ENCODE assay signal across 16 cellular contexts in the genomic region with DNA sequence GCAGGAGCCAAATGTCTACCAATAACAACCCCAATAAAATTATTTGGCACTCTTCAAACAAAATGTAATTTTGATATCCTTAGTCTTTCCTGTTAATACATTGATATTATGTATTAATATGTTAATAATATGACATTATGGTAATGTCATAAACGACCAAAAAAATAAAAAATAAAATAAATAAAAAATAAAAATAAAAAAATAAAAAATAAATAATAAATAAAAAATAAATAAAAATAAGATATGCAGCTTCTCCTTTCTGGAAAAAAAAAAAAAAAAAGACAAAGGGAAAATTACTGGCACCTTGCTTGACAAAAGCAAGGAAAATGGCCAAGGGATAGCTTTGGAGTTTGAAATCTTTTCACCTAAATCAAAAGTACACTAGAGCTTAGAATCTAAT.
DNase-seq lines count a peak whose midpoint lies in the region; ATAC-seq, FAIRE-seq and TF ChIP-seq lines count a peak whose summit lies in the region.
"Had no signal": no experiment of that assay in that cellular context is flagged by ENCODE, and none has a peak within 500 bp of the region (broad histone marks: within the 10 kb centered on the region; RNA-seq: fewer than 3 reads in every experiment).

No MANE protein-coding gene starts in this region.

- H3K14ac ChIP-seq in trophoblast cell (ENCODE audit: low read length): no peak overlapping the region

- H2AK5ac ChIP-seq in trophoblast cell (ENCODE audit: low read length): no peak overlapping the region

- DNase-seq in WTC11 (ENCODE audit: low spot score) (no peak), kidney (no peak), small intestine (no peak), trophoblast cell (no peak), NCI-H1092 (lab: John Stamatoyannopoulos, UW) (no peak), HAP-1 (ENCODE audit: low spot score in 2 of 2) (no peak)
- DNase-seq: CD4-positive, alpha-beta memory T cell; DMS153; DMS79; GF-D8; GOT3; H7 had no signal

- CTCF ChIA-PET in WTC11 (lab: Charles Lee): interaction anchor here (0.6 to 1.3 kb wide), 3 partner anchors 12 to 355 kb away, joined by 3 to 4 read pairs (median 3); no protein-coding TSS in a partner anchor

- no peak overlapping the region for H2BK120ac ChIP-seq in trophoblast cell (ENCODE audit: insufficient read depth, low read length, poor library complexity)

- no peak overlapping the region for H2AFZ ChIP-seq in trophoblast cell (ENCODE audit: insufficient read depth, low read length, poor library complexity)

- no peaks in the 10 kb centered on the region for H3K9me3 Mint-ChIP-seq in WTC11

- peaks cover 5% of the 10 kb centered on the region for H3K4me1 Mint-ChIP-seq in WTC11
- H3K4me1 Mint-ChIP-seq: CD4-positive, alpha-beta memory T cell had no signal

- H3K27me3 ChIP-seq in small intestine (ENCODE audit: control insufficient read depth in 2 of 2, insufficient read depth in 2 of 2, low read length in 2 of 2) (no peaks in the 10 kb centered on the region), trophoblast cell (ENCODE audit: insufficient read depth, low read length) (no peaks in the 10 kb centered on the region), HAP-1 (ENCODE audit: low read depth) (no peaks in the 10 kb centered on the region)
- H3K27me3 ChIP-seq: BLaER1 had no signal

- no peak overlapping the region for H3K23ac ChIP-seq in trophoblast cell (ENCODE audit: low read length)

- no peak overlapping the region for H4K91ac ChIP-seq in trophoblast cell (ENCODE audit: low read depth, low read length)

- no peak overlapping the region for H3K27ac ChIP-seq in kidney (ENCODE audit: low read depth in 2 of 2, low read length in 2 of 2)
- H3K27ac ChIP-seq in small intestine (ENCODE audit: low read depth in 1 of 2, low read length in 1 of 2): no peak overlapping the region
- no peak overlapping the region for H3K27ac ChIP-seq in trophoblast cell (ENCODE audit: low read depth, low read length)
- H3K27ac ChIP-seq: 22Rv1, BLaER1 had no signal

- FAIRE-seq in A204.1 (lab: Jason Lieb, UNC) (peak; percentile 90), kidney (lab: Jason Lieb, UNC) (peak; percentile 95), small intestine (lab: Jason Lieb, UNC) (peak; percentile 90)

- H3K79me1 ChIP-seq in trophoblast cell (ENCODE audit: low read length): no peaks in the 10 kb centered on the region

- H4K8ac ChIP-seq in trophoblast cell (ENCODE audit: low read depth, low read length): no peak overlapping the region

- no peak overlapping the region for H3K4me3 ChIP-seq in kidney (ENCODE audit: low read length in 2 of 2)
- no peak overlapping the region for H3K4me3 ChIP-seq in small intestine (ENCODE audit: low read depth in 1 of 2, low read length in 2 of 2)
- H3K4me3 ChIP-seq in trophoblast cell (ENCODE audit: low read depth, low read length): no peak overlapping the region
- no peak overlapping the region for H3K4me3 ChIP-seq in HAP-1
- H3K4me3 ChIP-seq: BLaER1 had no signal

- intact Hi-C loops in kidney (cut with DNase I): no loop called here

- no peak overlapping the region for H2BK5ac ChIP-seq in trophoblast cell (ENCODE audit: low read depth, low read length, poor library complexity)

- H3K4ac ChIP-seq in trophoblast cell (ENCODE audit: low read depth, low read length): no peak overlapping the region

- no peaks in the 10 kb centered on the region for H3K36me3 Mint-ChIP-seq in WTC11
- H3K36me3 Mint-ChIP-seq: CD14-positive monocyte; CD4-positive, alpha-beta memory T cell had no signal

- no peak for TF ChIP-seq CTCF in WTC11 (IDR thresholded peaks at IDR 0.05)
- TF ChIP-seq CTCF in kidney (IDR thresholded peaks at IDR 0.05; ENCODE audit: borderline replicate concordance, extremely low read depth, insufficient read depth): no peak

- no peaks in the 10 kb centered on the region for H3K79me2 ChIP-seq in trophoblast cell (ENCODE audit: control insufficient read depth, insufficient read depth, low read length, poor library complexity)

- H3K4me3 Mint-ChIP-seq in WTC11: no peak overlapping the region
- H3K4me3 Mint-ChIP-seq: CD14-positive monocyte; CD4-positive, alpha-beta memory T cell had no signal

- no peak overlapping the region for H3K27ac Mint-ChIP-seq in WTC11
- H3K27ac Mint-ChIP-seq: CD4-positive, alpha-beta memory T cell had no signal

- H2BK12ac ChIP-seq in trophoblast cell (ENCODE audit: low read length): no peak overlapping the region

- 10 to 32% (median 29%) methylated on average over 1 of the region's 1 CpG for WGBS in small intestine, 3 donors
- no CpG with 5 or more reads among the region's 1 CpG for WGBS in trophoblast cell (ENCODE audit: extremely low coverage, insufficient coverage, insufficient read length)

- in situ Hi-C loops in HAP-1 (cut with MboI; ENCODE audit: low sequenced_read_pairs): no loop called here

- no peak overlapping the region for H4K12ac ChIP-seq in trophoblast cell (ENCODE audit: low read depth, low read length)

- POLR2A ChIA-PET in WTC11 (lab: Charles Lee): interaction anchor here (0.6 to 0.7 kb wide), 2 partner anchors 222 to 382 kb away, joined by 4 to 6 read pairs; no protein-coding TSS in a partner anchor

- no peaks in the 10 kb centered on the region for H3K36me3 ChIP-seq in kidney (ENCODE audit: control insufficient read depth in 1 of 2, insufficient read depth in 2 of 2, low read length in 2 of 2)
- no peaks in the 10 kb centered on the region for H3K36me3 ChIP-seq in small intestine (ENCODE audit: control insufficient read depth in 2 of 2, insufficient read depth in 2 of 2, low read length in 2 of 2)
- H3K36me3 ChIP-seq in trophoblast cell (ENCODE audit: control insufficient read depth in 1 of 2, insufficient read depth in 2 of 2, low read length in 2 of 2): no peaks in the 10 kb centered on the region
- H3K36me3 ChIP-seq in HAP-1 (replicated peaks): no peaks in the 10 kb centered on the region
- H3K36me3 ChIP-seq: BLaER1 had no signal

- H3K9me3 ChIP-seq in kidney (ENCODE audit: control insufficient read depth in 1 of 2, low read length in 2 of 2) (no peaks in the 10 kb centered on the region), small intestine (ENCODE audit: control insufficient read depth, low read depth) (no peaks in the 10 kb centered on the region), trophoblast cell (ENCODE audit: insufficient read depth, low read depth, low read length) (no peaks in the 10 kb centered on the region), HAP-1 (no peaks in the 10 kb centered on the region)
- H3K9me3 ChIP-seq: BLaER1 had no signal

- H3K4me1 ChIP-seq in kidney (ENCODE audit: control insufficient read depth in 1 of 2, insufficient read depth in 1 of 2, low read depth in 1 of 2, low read length in 2 of 2): no peaks in the 10 kb centered on the region
- no peaks in the 10 kb centered on the region for H3K4me1 ChIP-seq in small intestine (ENCODE audit: control insufficient read depth in 2 of 2, insufficient read depth in 1 of 2, low read depth in 1 of 2, low read length in 1 of 2)
- no peaks in the 10 kb centered on the region for H3K4me1 ChIP-seq in trophoblast cell (ENCODE audit: control insufficient read depth in 1 of 2, insufficient read depth in 2 of 2, low read length in 2 of 2)
- H3K4me1 ChIP-seq in HAP-1: no peaks in the 10 kb centered on the region
- H3K4me1 ChIP-seq: BLaER1 had no signal

- no peak overlapping the region for H3K9ac ChIP-seq in kidney (ENCODE audit: low read length in 2 of 2)
- H3K9ac ChIP-seq in trophoblast cell (ENCODE audit: low read length): no peak overlapping the region
- H3K9ac ChIP-seq: BLaER1 had no signal

- H3K4me2 ChIP-seq in trophoblast cell (ENCODE audit: low read length): no peak overlapping the region
- H3K4me2 ChIP-seq: BLaER1 had no signal

- peaks cover 61% of the 10 kb centered on the region for H3K27me3 Mint-ChIP-seq in WTC11 (ENCODE audit: low read depth)
- H3K27me3 Mint-ChIP-seq: CD4-positive, alpha-beta memory T cell had no signal

- no peak for ATAC-seq in WTC11

- no peak overlapping the region for H3K18ac ChIP-seq in trophoblast cell (ENCODE audit: low read length)

TF ChIP-seq in WTC11, 78 proteins besides CTCF, POLR2A, EP300 and RAD21:
- TF ChIP-seq HMGA2 (CRISPR knock-in tag; IDR thresholded peaks at IDR 0.05): peak; percentile 95
- TF ChIP-seq FOXP1 (CRISPR knock-in tag; IDR thresholded peaks at IDR 0.05; ENCODE audit: borderline replicate concordance): no peak
